ENCODE assay signal across 8 cellular contexts in the genomic region with DNA sequence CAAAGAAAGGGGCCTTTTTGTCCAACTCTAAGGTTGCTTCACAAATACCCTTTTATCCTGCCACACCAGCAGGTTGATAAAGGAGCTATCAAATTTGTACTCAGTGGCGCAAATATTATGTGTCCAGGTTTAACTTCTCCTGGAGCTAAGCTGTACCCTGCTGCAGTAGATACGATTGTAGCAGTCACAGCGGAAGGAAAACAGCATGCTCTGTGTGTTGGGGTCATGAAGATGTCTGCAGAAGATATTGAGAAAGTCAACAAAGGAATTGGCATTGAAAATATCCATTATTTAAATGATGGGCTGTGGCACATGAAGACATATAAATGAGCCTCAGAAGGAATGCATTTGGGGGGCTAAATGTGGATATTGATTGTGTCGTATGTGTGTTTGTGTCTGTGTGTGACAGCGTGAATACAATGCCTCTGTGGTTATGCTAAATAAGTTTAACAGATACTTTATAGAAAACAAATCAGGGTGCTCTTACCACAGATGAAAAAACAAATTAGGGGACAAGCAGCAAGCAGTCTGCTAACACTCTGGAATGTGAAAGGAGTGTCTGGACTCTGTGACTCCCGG. TPM values are rescaled to one million over a fixed set of nuclear protein-coding genes. Genes with fewer than 3 reads are reported as not detected.
DNase-seq lines count a peak whose midpoint lies in the region; ATAC-seq, FAIRE-seq and TF ChIP-seq lines count a peak whose summit lies in the region.

No MANE protein-coding gene starts in this region.

- H3K9ac ChIP-seq in DND-41 (ENCODE audit: low read depth, low read length) = peak overlapping the region; percentile 59

- H3K4me3 ChIP-seq in DND-41 (ENCODE audit: low read depth in 1 of 2, low read length in 2 of 2) (peak overlapping the region; percentile 37 to 72; a peak in 3 of 4 replicates), RWPE2 (ENCODE audit: severe bottlenecking) (peak overlapping the region; percentile 49), esophagus muscularis mucosa (peak overlapping the region; percentile 54 to 67 (median 57)), pancreas (peak overlapping the region in 3 of 4 donors; percentile 16 to 42 (median 24))

- H3K27me3 ChIP-seq in DND-41 (ENCODE audit: insufficient read depth, low read length, poor library complexity) = no peaks in the 10 kb centered on the region
- no peaks in the 10 kb centered on the region for H3K27me3 ChIP-seq in RWPE2 (ENCODE audit: insufficient read depth, poor library complexity, severe bottlenecking)
- H3K27me3 ChIP-seq in esophagus muscularis mucosa = no peaks in the 10 kb centered on the region
- no peaks in the 10 kb centered on the region for H3K27me3 ChIP-seq in pancreas

- H3K4me2 ChIP-seq in DND-41 (ENCODE audit: insufficient read depth, low read length) = peak overlapping the region; percentile 64

- no peaks in the 10 kb centered on the region for H3K9me3 ChIP-seq in DND-41 (ENCODE audit: insufficient read depth, low read length, severe bottlenecking)
- H3K9me3 ChIP-seq in RWPE2 (ENCODE audit: severe bottlenecking) = no peaks in the 10 kb centered on the region
- no peaks in the 10 kb centered on the region for H3K9me3 ChIP-seq in esophagus muscularis mucosa
- no peaks in the 10 kb centered on the region for H3K9me3 ChIP-seq in pancreas

- 47% methylated on average over 6 of the region's 6 CpGs for WGBS in esophagus muscularis mucosa
- 40 to 61% methylated on average over 6 of the region's 6 CpGs for WGBS in pancreas, 2 donors

- H3K36me3 ChIP-seq in DND-41 (ENCODE audit: insufficient read depth, low read length) (peaks cover 87% of the 10 kb centered on the region), RWPE2 (ENCODE audit: low read depth) (peaks cover 88% of the 10 kb centered on the region), esophagus muscularis mucosa (peaks cover 27 to 86% (median 71%) of the 10 kb centered on the region in 4 donors), pancreas (peaks cover 3 to 46% (median 26%) of the 10 kb centered on the region in 3 donors)

- DNase-seq in DND-41 (no peak), RWPE2 (ENCODE audit: low spot score) (no peak), esophagus muscularis mucosa (ENCODE audit: extremely low spot score) (no peak), pancreas (no peak), COR-L47 (lab: John Stamatoyannopoulos, UW) (no peak)

- H4K20me1 ChIP-seq in DND-41 (ENCODE audit: insufficient read depth, low read length) = peaks cover 5% of the 10 kb centered on the region; the same call in 1 of the 2 replicates

- TF ChIP-seq CTCF in DND-41 (IDR thresholded peaks at IDR 0.05; ENCODE audit: borderline replicate concordance, extremely low read depth, low read length, poor library complexity, severe bottlenecking) (no peak), RWPE2 (IDR thresholded peaks at IDR 0.05; ENCODE audit: poor library complexity, severe bottlenecking) (no peak), esophagus muscularis mucosa (IDR thresholded peaks at IDR 0.05) (no peak), pancreas (IDR thresholded peaks at IDR 0.05) (no peak)

- no peak for FAIRE-seq in pancreas (lab: Jason Lieb, UNC)

- TF ChIP-seq EP300 in esophagus muscularis mucosa (IDR thresholded peaks at IDR 0.05) = no peak

- H3K27ac ChIP-seq in DND-41 (ENCODE audit: low read length) (peak overlapping the region; percentile 88), RWPE2 (ENCODE audit: poor library complexity, severe bottlenecking) (peak overlapping the region; percentile 65), esophagus muscularis mucosa (replicated peaks in 1 of 4) (peak overlapping the region; percentile 82 to 89 (median 86)), pancreas (peak overlapping the region in 3 of 4 donors; percentile 84 to 90 (median 84))

- peaks cover 39% of the 10 kb centered on the region for H3K4me1 ChIP-seq in DND-41 (ENCODE audit: insufficient read depth, low read length)
- H3K4me1 ChIP-seq in RWPE2 (ENCODE audit: insufficient read depth, poor library complexity, severe bottlenecking) = peaks cover 3% of the 10 kb centered on the region
- peaks cover 11 to 47% (median 38%) of the 10 kb centered on the region in 4 donors for H3K4me1 ChIP-seq in esophagus muscularis mucosa
- H3K4me1 ChIP-seq in pancreas = no peaks in the 10 kb centered on the region

- H2AFZ ChIP-seq in DND-41 (ENCODE audit: low read depth, low read length) = peak overlapping the region; percentile 65; the same call in 1 of the 2 replicates

- intact Hi-C loops in esophagus muscularis mucosa (cut with DNase I) = no loop called here
- intact Hi-C loops in pancreas (cut with DNase I) = no loop called here

- H3K79me2 ChIP-seq in DND-41 (ENCODE audit: insufficient read depth, low read length) = peaks cover 55% of the 10 kb centered on the region

- TF ChIP-seq POLR2A in esophagus muscularis mucosa (IDR thresholded peaks at IDR 0.05; ENCODE audit: low read depth) = no peak

- ATAC-seq in DND-41 (ENCODE audit: insufficient read depth, low read depth) = no peak
- ATAC-seq in RWPE2 (ENCODE audit: low read depth) = no peak
- peak in 2 of 4 donors; percentile 10 to 15 for ATAC-seq in pancreas
- ATAC-seq in GM18873 (IDR thresholded peaks at IDR 0.05; ENCODE audit: low FRiP score, unreplicated experiment) = no peak
- ATAC-seq in HG02852 (IDR thresholded peaks at IDR 0.05; ENCODE audit: unreplicated experiment) = no peak
- no peak for ATAC-seq in GM18861 (IDR thresholded peaks at IDR 0.05; ENCODE audit: unreplicated experiment)

RNA-seq across cellular contexts. Expression of gene HM13, which starts 33.6 kb away (rescaled TPM):
- total RNA-seq in esophagus muscularis mucosa (10 to 100 TPM; 41.5 to 67.7 (median 47.6) TPM), pancreas (100 to 1,000 TPM; 139 to 237 (median 184) TPM)
- polyA plus RNA-seq in pancreas = 100 to 1,000 TPM; 178 to 286 TPM

RNA-seq across cellular contexts. Expression of gene ID1, which starts 57.3 kb away (rescaled TPM):
- total RNA-seq in esophagus muscularis mucosa = 100 to 1,000 TPM; 199 to 744 (median 532) TPM
- total RNA-seq in pancreas = 10 to 100 TPM in 5 of 6 donors, 1 to 10 TPM in 1; 9.5 to 39.3 (median 17.4) TPM
- 10 to 100 TPM; 50.9 to 64.7 TPM for polyA plus RNA-seq in pancreas

Comparison
In these comparisons a context has a peak if more than half of its experiments do, and no peak if none do; other contexts are left out.
1. RNA of gene ID1, which starts 57.3 kb away (total RNA-seq): 199 to 744 TPM in esophagus muscularis mucosa; 9.5 to 39.3 TPM in pancreas; every median in the first group is over 4 times any median in the second.
2. Peak in every context shown above with its lines, with median percentiles within 50 percentile points of each other: H3K27ac ChIP-seq and H3K4me3 ChIP-seq.